ENCODE assay signal across 1 cellular context in the genomic region with DNA sequence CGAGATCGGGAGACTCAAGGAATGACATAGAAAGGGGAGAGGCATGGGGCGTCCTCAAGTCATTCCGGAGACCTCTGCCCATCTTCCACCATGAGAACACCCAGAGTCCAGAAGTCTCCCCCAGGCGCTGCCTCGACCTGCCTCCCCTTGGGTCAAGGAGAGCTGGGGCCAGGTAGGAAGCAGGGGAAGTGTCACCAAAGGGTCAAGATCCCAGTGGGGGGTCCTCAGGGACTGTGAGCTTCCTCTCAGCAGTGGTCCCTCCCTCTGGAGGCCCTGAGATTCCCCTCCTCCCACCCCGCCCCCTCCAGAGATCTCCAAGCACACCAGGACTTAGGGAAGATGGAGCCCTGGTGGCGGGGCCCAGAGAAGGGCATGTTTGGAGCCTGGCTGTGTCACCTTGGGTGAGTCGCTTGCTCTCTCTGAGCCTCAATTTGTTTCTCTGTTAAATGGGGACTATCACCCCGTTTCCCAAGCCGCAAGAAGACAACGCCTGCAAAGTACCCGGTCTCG.
A peak's percentile ranks its signal among the peaks of the same experiment; 100 is the strongest.
TF ChIP-seq lines count a peak whose summit lies in the region.

No MANE protein-coding gene starts in this region.

TF ChIP-seq in K562, 482 proteins besides CTCF, POLR2A, EP300 and RAD21:
- TF ChIP-seq PHF20 (IDR thresholded peaks at IDR 0.05; ENCODE audit: partially characterized antibody) (no peak), PTTG1 (tag; IDR thresholded peaks at IDR 0.05; ENCODE audit: low read depth) (no peak), EHMT2 (IDR thresholded peaks at IDR 0.05) (0 out of 2 replicates have a peak, but pooled peaks have one; percentile 2), RBM14 (IDR thresholded peaks at IDR 0.05; ENCODE audit: borderline replicate concordance, insufficient read depth, low read depth, low read length) (no peak), ZNF76 (CRISPR knock-in tag; IDR thresholded peaks at IDR 0.05; ENCODE audit: borderline replicate concordance) (no peak), RCOR1 (IDR thresholded peaks at IDR 0.05; ENCODE audit: borderline replicate concordance in 1 of 2, low read depth in 2 of 2, low read length in 2 of 2) (0 out of 4 replicates have a peak, but pooled peaks of 1 of the 2 experiments have one; percentile 16), RBM25 (IDR thresholded peaks at IDR 0.05; ENCODE audit: low read depth, low read length, severe bottlenecking) (peak; percentile 32), FOS (IDR thresholded peaks at IDR 0.05; ENCODE audit: extremely low read depth, insufficient read length) (no peak), ZNF589 (CRISPR knock-in tag; IDR thresholded peaks at IDR 0.05; ENCODE audit: low read depth) (no peak), ZFP36 (IDR thresholded peaks at IDR 0.05; ENCODE audit: low read depth, low read length, partially characterized antibody) (peak; percentile 52), ELF2 (CRISPR knock-in tag; IDR thresholded peaks at IDR 0.05) (no peak), ZBTB1 (CRISPR knock-in tag; IDR thresholded peaks at IDR 0.05; ENCODE audit: borderline replicate concordance, low read depth) (no peak), XRCC3 (IDR thresholded peaks at IDR 0.05) (no peak)
- TF ChIP-seq, protein P1, sequence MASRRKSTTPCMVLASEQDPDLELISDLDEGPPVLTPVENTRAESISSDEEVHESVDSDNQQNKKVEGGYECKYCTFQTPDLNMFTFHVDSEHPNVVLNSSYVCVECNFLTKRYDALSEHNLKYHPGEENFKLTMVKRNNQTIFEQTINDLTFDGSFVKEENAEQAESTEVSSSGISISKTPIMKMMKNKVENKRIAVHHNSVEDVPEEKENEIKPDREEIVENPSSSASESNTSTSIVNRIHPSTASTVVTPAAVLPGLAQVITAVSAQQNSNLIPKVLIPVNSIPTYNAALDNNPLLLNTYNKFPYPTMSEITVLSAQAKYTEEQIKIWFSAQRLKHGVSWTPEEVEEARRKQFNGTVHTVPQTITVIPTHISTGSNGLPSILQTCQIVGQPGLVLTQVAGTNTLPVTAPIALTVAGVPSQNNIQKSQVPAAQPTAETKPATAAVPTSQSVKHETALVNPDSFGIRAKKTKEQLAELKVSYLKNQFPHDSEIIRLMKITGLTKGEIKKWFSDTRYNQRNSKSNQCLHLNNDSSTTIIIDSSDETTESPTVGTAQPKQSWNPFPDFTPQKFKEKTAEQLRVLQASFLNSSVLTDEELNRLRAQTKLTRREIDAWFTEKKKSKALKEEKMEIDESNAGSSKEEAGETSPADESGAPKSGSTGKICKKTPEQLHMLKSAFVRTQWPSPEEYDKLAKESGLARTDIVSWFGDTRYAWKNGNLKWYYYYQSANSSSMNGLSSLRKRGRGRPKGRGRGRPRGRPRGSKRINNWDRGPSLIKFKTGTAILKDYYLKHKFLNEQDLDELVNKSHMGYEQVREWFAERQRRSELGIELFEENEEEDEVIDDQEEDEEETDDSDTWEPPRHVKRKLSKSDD (conservative IDR thresholded peaks at IDR 0.05; ENCODE audit: low read length), result no peak
